In the genomic region with DNA sequence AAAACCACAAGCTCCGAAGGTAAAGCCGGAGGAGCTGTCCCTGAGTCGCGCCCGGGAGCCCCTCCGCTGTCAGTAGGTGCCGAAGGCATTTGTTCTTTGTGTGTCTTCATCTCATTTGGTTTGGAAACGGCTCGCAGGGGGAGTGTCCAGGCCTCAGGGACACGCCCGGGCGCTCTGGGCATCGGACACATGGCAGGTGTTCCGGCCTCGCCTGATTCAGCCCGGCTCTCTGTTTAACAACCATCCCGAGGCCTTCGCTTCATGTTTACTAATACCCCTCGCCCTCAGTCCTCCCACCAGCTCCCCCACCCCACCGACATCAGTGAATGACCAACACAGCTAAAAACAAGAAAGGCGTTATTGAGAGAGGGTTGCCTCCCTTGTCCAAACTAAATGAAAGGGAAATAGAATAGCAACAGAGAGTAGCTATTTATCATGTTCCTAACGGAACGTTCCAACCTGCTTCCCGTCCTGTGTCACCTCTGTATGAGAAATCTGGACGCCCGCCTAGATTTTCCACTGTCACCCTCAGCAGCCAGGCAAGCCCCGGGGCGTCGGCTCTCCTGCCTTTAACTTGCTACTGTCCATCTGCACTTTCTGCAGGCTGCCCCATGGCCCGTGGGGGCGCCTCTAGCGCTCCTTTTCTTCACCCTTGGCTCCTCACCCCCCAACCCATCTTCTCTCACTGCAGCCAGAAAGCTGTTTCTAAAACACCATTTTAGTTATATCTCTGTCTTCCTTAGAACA, we compare ENCODE assay signal across 9 cellular contexts.
DNase-seq lines count a peak whose midpoint lies in the region; ATAC-seq and TF ChIP-seq lines count a peak whose summit lies in the region.
"Had no signal": no experiment of that assay in that cellular context is flagged by ENCODE, and none has a peak within 500 bp of the region (broad histone marks: within the 10 kb centered on the region; RNA-seq: fewer than 3 reads in every experiment).

No MANE protein-coding gene starts in this region.

- H3K4me3 ChIP-seq in Peyer's patch (no peak overlapping the region), left ventricle myocardium inferior (peak overlapping the region; percentile 40)

- ATAC-seq in GM18861 (IDR thresholded peaks at IDR 0.05; ENCODE audit: unreplicated experiment) (no peak), GM18868 (IDR thresholded peaks at IDR 0.05; ENCODE audit: unreplicated experiment) (no peak)

- H3K4me1 ChIP-seq in Peyer's patch (peaks cover 0 to 5% (median 0%) of the 10 kb centered on the region in 4 donors), left ventricle myocardium inferior (peaks cover 16% of the 10 kb centered on the region)

- TF ChIP-seq CTCF in Peyer's patch (IDR thresholded peaks at IDR 0.05) (no peak), left ventricle myocardium inferior (IDR thresholded peaks at IDR 0.05; ENCODE audit: borderline replicate concordance) (peak; percentile 12)

- no peak overlapping the region for H3K27ac ChIP-seq in Peyer's patch
- H3K27ac ChIP-seq in left ventricle myocardium inferior (replicated peaks) = peak overlapping the region; percentile 61

- no peaks in the 10 kb centered on the region for H3K27me3 ChIP-seq in Peyer's patch
- peaks cover 70% of the 10 kb centered on the region for H3K27me3 ChIP-seq in left ventricle myocardium inferior (ENCODE audit: low read depth)

- H3K9me3 ChIP-seq in Peyer's patch = no peaks in the 10 kb centered on the region
- H3K9me3 ChIP-seq in left ventricle myocardium inferior (replicated peaks) = no peaks in the 10 kb centered on the region

- no peaks in the 10 kb centered on the region for H3K36me3 ChIP-seq in Peyer's patch
- no peaks in the 10 kb centered on the region for H3K36me3 ChIP-seq in left ventricle myocardium inferior

- TF ChIP-seq POLR2A in Peyer's patch (IDR thresholded peaks at IDR 0.05) = no peak

- DNase-seq in DMS153 (lab: John Stamatoyannopoulos, UW) = peak; percentile 38
- DNase-seq in Peyer's patch = peak in 2 of 3 donors; percentile 53 to 63
- peak; percentile 40 for DNase-seq in left ventricle myocardium inferior
- DNase-seq in occipital lobe (lab: John Stamatoyannopoulos, UW) = peak; percentile 40
- DNase-seq in AG08396 (ENCODE audit: low spot score) = no peak
- no peak for DNase-seq in epidermal melanocyte (ENCODE audit: insufficient read length, low spot score)
- DNase-seq: NCI-H1436 had no signal

- intact Hi-C loops in left ventricle myocardium inferior (cut with micrococcal nuclease) = no loop called here

Comparison
In these comparisons a context has a peak if more than half of its experiments do, and no peak if none do; other contexts are left out.
1. DNase-seq: peak in DMS153 (single experiment), Peyer's patch (2 of 3), left ventricle myocardium inferior (single experiment) and occipital lobe (single experiment); none in AG08396 (single experiment) and epidermal melanocyte (single experiment).